Comparison of ENCODE assay signal across 5 cellular contexts in the genomic region with DNA sequence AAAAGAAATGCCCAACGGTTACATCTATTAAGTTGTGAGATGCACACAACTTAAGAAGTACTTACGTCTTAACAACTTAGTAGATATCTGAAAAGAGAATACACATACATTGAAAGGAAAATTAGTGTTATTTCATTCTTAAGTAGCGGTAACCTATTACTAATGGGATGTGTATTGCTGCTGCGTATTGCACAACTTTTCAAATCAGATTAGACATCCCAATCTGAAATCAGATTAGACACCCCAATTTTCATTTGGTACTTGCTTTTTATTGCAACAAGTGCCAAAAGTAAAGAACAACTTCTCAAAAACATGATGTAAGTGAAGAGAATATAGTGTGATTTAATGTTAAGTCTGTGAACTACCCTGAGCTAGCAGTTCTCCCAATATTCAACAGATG.
"Had no signal": no experiment of that assay in that cellular context is flagged by ENCODE, and none has a peak within 500 bp of the region (broad histone marks: within the 10 kb centered on the region; RNA-seq: fewer than 3 reads in every experiment).

No MANE protein-coding gene starts in this region.

- FAIRE-seq: HTR-8/SVneo had no signal

- H3K27ac ChIP-seq: HL-60, KMS-11 had no signal

- H3K9ac ChIP-seq: KMS-11 had no signal

- DNase-seq: KBM-7, KG1 had no signal

- H3K4me2 ChIP-seq: KMS-11 had no signal
